ENCODE assay signal across 19 cellular contexts in genomic region chr6:66435321-66435720, GRCh38.
"Had no signal": no experiment of that assay in that cellular context is flagged by ENCODE, and none has a peak within 500 bp of the region (broad histone marks: within the 10 kb centered on the region; RNA-seq: fewer than 3 reads in every experiment).

No MANE protein-coding gene starts in this region.

- H3K9me3 Mint-ChIP-seq: nephron had no signal

- H3K36me3 Mint-ChIP-seq: naive B cell had no signal

- H3K4me1 ChIP-seq: gastrocnemius medialis, heart right ventricle, pancreas, stomach, transverse colon had no signal

- H3K27me3 ChIP-seq: gastrocnemius medialis, heart right ventricle, pancreas, stomach, transverse colon had no signal

- H3K27ac Mint-ChIP-seq: naive B cell, nephron, progenitor cell of endocrine pancreas had no signal

- DNase-seq: dermis blood vessel endothelial cell; gastrocnemius medialis; heart right ventricle; hypothalamus; kidney glomerular epithelial cell; mesendoderm; naive B cell; occipital lobe; pancreas; right cardiac atrium; small intestine; stimulated activated CD4-positive, alpha-beta T cell treated with anti-CD3 and anti-CD28 coated beads, Interleukin-12 subunit alpha, Interleukin-12 subunit beta, amount 100 ng/mL, for 4 hours; stimulated activated naive CD4-positive, alpha-beta T cell; stomach; substantia nigra; transverse colon had no signal

- ATAC-seq: gastrocnemius medialis, heart right ventricle, pancreas, right cardiac atrium had no signal

- H3K36me3 ChIP-seq: gastrocnemius medialis, heart right ventricle, pancreas, stomach, thoracic aorta, transverse colon had no signal

- H3K9me3 ChIP-seq: heart right ventricle, pancreas, stomach, thoracic aorta, transverse colon had no signal

- H3K4me3 Mint-ChIP-seq: naive B cell, nephron had no signal

- H3K27me3 Mint-ChIP-seq: naive B cell, progenitor cell of endocrine pancreas had no signal

- H3K4me3 ChIP-seq: gastrocnemius medialis, heart right ventricle, pancreas, stomach, thoracic aorta, transverse colon had no signal

- H3K4me1 Mint-ChIP-seq: naive B cell, nephron had no signal

- H3K27ac ChIP-seq: gastrocnemius medialis, heart right ventricle, pancreas, stomach, thoracic aorta, transverse colon had no signal
